ENCODE assay signal across 8 cellular contexts in the genomic region with DNA sequence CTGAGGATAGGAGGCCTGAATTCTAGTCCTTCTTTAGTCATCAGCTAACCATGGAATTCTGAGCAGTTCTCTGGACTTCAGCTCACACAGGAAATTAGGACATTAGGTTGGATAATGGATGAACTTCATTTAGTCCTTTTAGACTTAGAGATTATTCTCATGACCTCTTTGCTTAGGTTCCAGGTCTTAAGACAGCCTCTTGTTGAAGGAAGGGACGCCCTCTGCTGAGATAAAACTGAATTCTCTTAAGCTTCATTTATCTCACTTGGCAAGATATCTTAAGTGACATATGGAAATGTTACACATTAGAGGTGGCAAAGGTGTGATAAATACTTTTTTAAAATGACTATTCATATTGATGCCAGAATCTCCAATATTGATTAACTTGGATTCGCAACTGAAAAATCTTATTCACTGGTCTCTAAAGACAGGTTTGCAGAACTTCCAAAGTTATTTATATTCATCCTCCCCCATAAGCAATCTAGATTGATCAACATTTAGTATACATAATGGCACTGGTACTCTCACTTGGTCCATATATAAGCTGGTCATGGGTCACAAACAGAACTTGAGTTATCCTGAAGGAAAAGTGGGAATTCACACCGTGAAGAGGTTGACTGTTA. TPM values are rescaled to one million over a fixed set of nuclear protein-coding genes. Genes with fewer than 3 reads are reported as not detected.
DNase-seq lines count a peak whose midpoint lies in the region; ATAC-seq, FAIRE-seq and TF ChIP-seq lines count a peak whose summit lies in the region.

No MANE protein-coding gene starts in this region.

- no peaks in the 10 kb centered on the region for H4K20me1 ChIP-seq in K562 (replicated peaks; ENCODE audit: control insufficient read depth, insufficient read depth, low read length)

- no peak for TF ChIP-seq POLR2A in K562 (conservative IDR thresholded peaks at IDR 0.05)

- peak; percentile 83 for FAIRE-seq in K562 (lab: Jason Lieb, UNC)

- no peaks in the 10 kb centered on the region for H3K4me1 ChIP-seq in K562 (replicated peaks in 1 of 2; ENCODE audit: control insufficient read depth in 2 of 2, insufficient read depth in 2 of 2, low read length in 2 of 2)

- H3K9ac ChIP-seq in K562 (ENCODE audit: insufficient read depth in 1 of 2, low read depth in 2 of 2, low read length in 2 of 2) = no peak overlapping the region

- H3K9me1 ChIP-seq in K562 (ENCODE audit: control insufficient read depth, insufficient read depth, low read length) = no peaks in the 10 kb centered on the region

- TF ChIP-seq CTCF in K562 (IDR thresholded peaks at IDR 0.05 in 2 of 3, conservative IDR thresholded peaks at IDR 0.05 in 1 of 3; ENCODE audit: insufficient read depth in 2 of 3, low read depth in 1 of 3, low read length in 3 of 3) = peak; percentile 47 to 86 (median 52); a peak in 4 of 6 replicates

- no peak overlapping the region for H3K4me3 Mint-ChIP-seq in activated CD4-positive, alpha-beta T cell treated with anti-CD3 and anti-CD28 coated beads, Interleukin-2, amount 10 ng/mL, durations not matched to agents 7 days and 5 days

- CTCF ChIA-PET in K562 (lab: Yijun Ruan, JAX; ENCODE audit: low intra/inter-chr PET ratio) = interaction anchor here (0.5 to 3.6 kb wide), 5 partner anchors 126 to 741 kb away, joined by 3 to 26 read pairs (median 4); no protein-coding TSS in a partner anchor
- CTCF ChIA-PET in activated CD4-positive, alpha-beta T cell treated with anti-CD3 and anti-CD28 coated beads, Interleukin-2, amount 10 ng/mL, durations not matched to agents 7 days and 5 days (lab: Charles Lee) = interaction anchor here (0.5 to 0.6 kb wide), 2 partner anchors 334 to 378 kb away, joined by 3 read pairs; no protein-coding TSS in a partner anchor

- H3K79me2 ChIP-seq in K562 (ENCODE audit: control insufficient read depth, insufficient read depth, low read length) = no peaks in the 10 kb centered on the region

- no peak overlapping the region for H3K27ac ChIP-seq in K562 (ENCODE audit: extremely low read depth, low read depth, low read length)

- no peaks in the 10 kb centered on the region for H3K4me1 Mint-ChIP-seq in activated CD4-positive, alpha-beta T cell treated with anti-CD3 and anti-CD28 coated beads, Interleukin-2, amount 10 ng/mL, durations not matched to agents 7 days and 5 days

- peak; percentile 41 for DNase-seq in AG20443 (ENCODE audit: low spot score)
- DNase-seq in GM19240 (ENCODE audit: insufficient read length, low spot score) = peak; percentile 28
- DNase-seq in NCI-H2171 (lab: John Stamatoyannopoulos, UW) = peak; percentile 18
- DNase-seq in K562 (ENCODE audit: extremely low read depth in 1 of 4, low spot score in 3 of 4) = peak in 1 of 4 experiments; percentile 75
- DNase-seq in left lobe of liver (ENCODE audit: low spot score) = no peak
- no peak for DNase-seq in NCI-H774 (lab: John Stamatoyannopoulos, UW)
- no peak for DNase-seq in posterior vena cava (ENCODE audit: low spot score)
- DNase-seq in activated CD4-positive, alpha-beta T cell treated with anti-CD3 and anti-CD28 coated beads, Interleukin-2, amount 10 ng/mL, durations not matched to agents 7 days and 5 days = no peak

- no peaks in the 10 kb centered on the region for H3K36me3 ChIP-seq in K562 (ENCODE audit: control insufficient read depth, insufficient read depth, low read length)

- TF ChIP-seq RAD21 in K562 (CRISPR knock-in tag; conservative IDR thresholded peaks at IDR 0.05 in 1 of 2, IDR thresholded peaks at IDR 0.05 in 1 of 2) = peak; percentile 97 to 99

- H2AFZ ChIP-seq in K562 (ENCODE audit: low read depth, low read length) = no peak overlapping the region

- TF ChIP-seq EP300 in K562 (IDR thresholded peaks at IDR 0.05; ENCODE audit: low read length) = no peak

- no TSS peak for BruUV-seq in K562 (replicated peaks; lab: Mats Ljungman, UMichigan)

- POLR2A ChIA-PET in K562 (lab: Yijun Ruan, JAX) = interaction anchor here (0.9 to 1.0 kb wide), 3 partner anchors 11 to 111 kb away, joined by 3 to 4 read pairs (median 3); no protein-coding TSS in a partner anchor
- POLR2A ChIA-PET in activated CD4-positive, alpha-beta T cell treated with anti-CD3 and anti-CD28 coated beads, Interleukin-2, amount 10 ng/mL, durations not matched to agents 7 days and 5 days (lab: Charles Lee) = no interaction called here

- 16% methylated on average over 3 of the region's 3 CpGs for WGBS in K562 (ENCODE audit: insufficient coverage, low coverage, missing lambda C conversion rate)

- no peak overlapping the region for H3K4me3 ChIP-seq in K562

- H3K9me3 Mint-ChIP-seq in activated CD4-positive, alpha-beta T cell treated with anti-CD3 and anti-CD28 coated beads, Interleukin-2, amount 10 ng/mL, durations not matched to agents 7 days and 5 days = no peaks in the 10 kb centered on the region

- in situ Hi-C loops in K562 (cut with MboI) = no loop called here

- H3K27me3 Mint-ChIP-seq in activated CD4-positive, alpha-beta T cell treated with anti-CD3 and anti-CD28 coated beads, Interleukin-2, amount 10 ng/mL, durations not matched to agents 7 days and 5 days = peaks cover 3% of the 10 kb centered on the region

- no peaks in the 10 kb centered on the region for H3K36me3 Mint-ChIP-seq in activated CD4-positive, alpha-beta T cell treated with anti-CD3 and anti-CD28 coated beads, Interleukin-2, amount 10 ng/mL, durations not matched to agents 7 days and 5 days (ENCODE audit: low read depth)

- no peak overlapping the region for H3K27ac Mint-ChIP-seq in activated CD4-positive, alpha-beta T cell treated with anti-CD3 and anti-CD28 coated beads, Interleukin-2, amount 10 ng/mL, durations not matched to agents 7 days and 5 days

- intact Hi-C loops in K562 (cut with micrococcal nuclease) (loop anchor here (1.0 to 10.0 kb wide), 5 partner anchors 112 to 321 kb away; a partner anchor contains a TSS), posterior vena cava (cut with DNase I) (loop anchor here in 1 of 2 donors (5.0 kb wide), 1 partner anchor 157 kb away; no protein-coding TSS in a partner anchor)

- H3K27me3 ChIP-seq in K562 (ENCODE audit: control insufficient read depth in 2 of 2, insufficient read depth in 2 of 2, low read length in 2 of 2) = no peaks in the 10 kb centered on the region

- no peaks in the 10 kb centered on the region; the same call in 1 of the 2 replicates for H3K9me3 ChIP-seq in K562 (replicated peaks; ENCODE audit: control insufficient read depth, insufficient read depth, low read depth, low read length)

- no peak overlapping the region for H3K4me2 ChIP-seq in K562 (ENCODE audit: insufficient read depth, low read length)

- ATAC-seq in K562 (peak; percentile 81), left lobe of liver (peak; percentile 65)

TF ChIP-seq in K562, 482 proteins besides CTCF, POLR2A, EP300 and RAD21 (continues in another document):
- 0 out of 2 replicates have a peak, but pooled peaks have one; percentile 12 for TF ChIP-seq CBFA2T3 (IDR thresholded peaks at IDR 0.05)
- TF ChIP-seq ZFP30 (CRISPR knock-in tag; IDR thresholded peaks at IDR 0.05; ENCODE audit: borderline replicate concordance) = no peak

RNA-seq across cellular contexts. Expression of a gene that starts 16.9 kb away (rescaled TPM):
- not detected in 2 replicates for total RNA-seq in K562 (2011; cell fraction: chromatin; rRNA removed; ENCODE audit: low replicate concordance)
- not detected in 2 replicates for total RNA-seq in K562 (2011; cell fraction: nucleolus; rRNA removed)
- not detected in 2 replicates for total RNA-seq in K562 (2011; cell fraction: nucleoplasm; rRNA removed)
- total RNA-seq in K562 (2014; rRNA removed) = not detected in 2 replicates
- total RNA-seq in K562 (2014; rRNA removed; fragmentation: Illumina TruSeq; extraction: Trizol) = not detected in 2 replicates
- total RNA-seq in K562 (2015; rRNA removed; fragmentation: Illumina TruSeq; extraction: Trizol) = not detected in 2 replicates
- total RNA-seq in K562 (2021) = not detected in 2 replicates
- not detected in 2 replicates for polyA plus RNA-seq in K562 (2011; rRNA removed)
- polyA plus RNA-seq in K562 (2011; cell fraction: cytosol; rRNA removed) = not detected in 2 replicates
- not detected in 2 replicates for polyA plus RNA-seq in K562 (2011; cell fraction: nucleus; rRNA removed)
- not detected in 2 replicates for polyA plus RNA-seq in K562 (2012)
- not detected in 2 replicates for polyA plus RNA-seq in K562 (2014; fragmentation: Illumina TruSeq; extraction: Trizol)
- polyA plus RNA-seq in K562 (2014; fragmentation: Nextera tagmentation; extraction: Ambion mirVana) = not detected
- not detected in 2 replicates for polyA plus RNA-seq in K562 (2014; rRNA removed)
- not detected in 2 replicates for polyA minus RNA-seq in K562 (2011; rRNA and poly(A)+ RNA removed)
- polyA minus RNA-seq in K562 (2011; cell fraction: cytosol; rRNA and poly(A)+ RNA removed) = not detected in 2 replicates
- not detected in 2 replicates for polyA minus RNA-seq in K562 (2011; cell fraction: nucleus; rRNA and poly(A)+ RNA removed)
- 1.7 TPM for total RNA-seq in left lobe of liver
- 1 to 10 TPM; 5.0 to 5.1 TPM for total RNA-seq in posterior vena cava
- total RNA-seq in activated CD4-positive, alpha-beta T cell treated with anti-CD3 and anti-CD28 coated beads, Interleukin-2, amount 10 ng/mL, durations not matched to agents 7 days and 5 days = not detected

Comparison
In these comparisons a context has a peak if more than half of its experiments do, and no peak if none do; other contexts are left out.
1. DNase-seq: peak in AG20443 (single experiment), GM19240 (single experiment) and NCI-H2171 (single experiment); none in left lobe of liver (single experiment), NCI-H774 (single experiment), posterior vena cava (single experiment) and activated CD4-positive, alpha-beta T cell treated with anti-CD3 and anti-CD28 coated beads, Interleukin-2, amount 10 ng/mL, durations not matched to agents 7 days and 5 days (single experiment).